Comparison of ENCODE assay signal across 8 cellular contexts in genomic region chr2:20429528-20429927, GRCh38. TPM values are rescaled to one million over a fixed set of nuclear protein-coding genes. Genes with fewer than 3 reads are reported as not detected.
A peak's percentile ranks its signal among the peaks of the same experiment; 100 is the strongest.
DNase-seq lines count a peak whose midpoint lies in the region; ATAC-seq and TF ChIP-seq lines count a peak whose summit lies in the region.

No MANE protein-coding gene starts in this region.

- H3K4me3 ChIP-seq in BLaER1 treated with 17β-estradiol and CSF1 and Interleukin-3, amounts not matched to agents 10 nM and 100 nM = 0 out of 20 replicates have a peak overlapping the region, but pooled peaks of 2 of the 10 experiments have one; percentile 8 to 12

- no peaks in the 10 kb centered on the region for H3K9me3 ChIP-seq in BLaER1 treated with 17β-estradiol and CSF1 and Interleukin-3, amounts not matched to agents 10 nM and 100 nM (replicated peaks in 1 of 11)

- CTCF ChIA-PET in T-cell (lab: Charles Lee) = no interaction called here

- POLR2A ChIA-PET in T-cell (lab: Charles Lee) = no interaction called here

- H3K4me1 ChIP-seq in BLaER1 treated with 17β-estradiol and CSF1 and Interleukin-3, amounts not matched to agents 10 nM and 100 nM = peaks cover 17 to 97% (median 36%) of the 10 kb centered on the region in 10 experiments

- H3K4me1 Mint-ChIP-seq in osteocyte (ENCODE audit: unreplicated experiment) = peaks cover 16% of the 10 kb centered on the region
- peaks cover 10 to 18% (median 14%) of the 10 kb centered on the region in 3 donors for H3K4me1 Mint-ChIP-seq in T-cell

- peak; percentile 68 for ATAC-seq in GM21367 (IDR thresholded peaks at IDR 0.05; ENCODE audit: unreplicated experiment)
- ATAC-seq in HG03457 (IDR thresholded peaks at IDR 0.05; ENCODE audit: unreplicated experiment) = peak; percentile 51
- peak; percentile 79 for ATAC-seq in Right ventricle myocardium superior (ENCODE audit: poor library complexity)
- no peak for ATAC-seq in T-cell (replicated peaks in 1 of 4)

- intact Hi-C loops in Right ventricle myocardium superior (cut with DNase I) = no loop called here

- H3K36me3 Mint-ChIP-seq in osteocyte (ENCODE audit: unreplicated experiment) = no peaks in the 10 kb centered on the region
- H3K36me3 Mint-ChIP-seq in T-cell = no peaks in the 10 kb centered on the region

- H3K9ac ChIP-seq in BLaER1 treated with 17β-estradiol and CSF1 and Interleukin-3, amounts not matched to agents 10 nM and 100 nM = peak overlapping the region in 3 of 11 experiments; percentile 53 to 66 (median 55); a peak in 6 of 22 replicates

- H3K27me3 ChIP-seq in BLaER1 treated with 17β-estradiol and CSF1 and Interleukin-3, amounts not matched to agents 10 nM and 100 nM = no peaks in the 10 kb centered on the region

- H4K20me1 ChIP-seq in BLaER1 treated with 17β-estradiol and CSF1 and Interleukin-3, amounts not matched to agents 10 nM and 100 nM = no peaks in the 10 kb centered on the region

- H3K36me3 ChIP-seq in BLaER1 treated with 17β-estradiol and CSF1 and Interleukin-3, amounts not matched to agents 10 nM and 100 nM = no peaks in the 10 kb centered on the region

- no peak for TF ChIP-seq CTCF in osteocyte (IDR thresholded peaks at IDR 0.05)

- H3K27ac Mint-ChIP-seq in osteocyte (ENCODE audit: unreplicated experiment) (no peak overlapping the region), T-cell (no peak overlapping the region)

- H3K27ac ChIP-seq in BLaER1 treated with 17β-estradiol and CSF1 and Interleukin-3, amounts not matched to agents 10 nM and 100 nM = peak overlapping the region in 5 of 11 experiments; percentile 46 to 93 (median 72); a peak in 10 of 22 replicates

- peak overlapping the region in 6 of 11 experiments; percentile 6 to 93 (median 78); a peak in 10 of 22 replicates for H3K4me2 ChIP-seq in BLaER1 treated with 17β-estradiol and CSF1 and Interleukin-3, amounts not matched to agents 10 nM and 100 nM

- H3K4me3 Mint-ChIP-seq in osteocyte (ENCODE audit: unreplicated experiment) = no peak overlapping the region
- no peak overlapping the region for H3K4me3 Mint-ChIP-seq in T-cell

- peaks cover 2% of the 10 kb centered on the region for H3K27me3 Mint-ChIP-seq in osteocyte (ENCODE audit: unreplicated experiment)
- H3K27me3 Mint-ChIP-seq in T-cell = peaks cover 0 to 8% of the 10 kb centered on the region in 2 donors

- DNase-seq in Right ventricle myocardium superior (peak; percentile 57), osteocyte (ENCODE audit: extremely low spot score, unreplicated experiment) (no peak), T-cell (no peak), NCI-H526 treated with DMSO at 0.1 percent for 48 hours (lab: John Stamatoyannopoulos, UW) (no peak)
- DNase-seq in stimulated activated CD4-positive, alpha-beta T cell treated with anti-CD3 and anti-CD28 coated beads, Interleukin-4, amount 100 ng/mL, for 24 hours = no peak

- H3K9me3 Mint-ChIP-seq in osteocyte (ENCODE audit: unreplicated experiment) (no peaks in the 10 kb centered on the region), T-cell (no peaks in the 10 kb centered on the region)

RNA-seq across cellular contexts. Expression of gene RHOB, which starts 17.3 kb away (rescaled TPM):
- total RNA-seq in Right ventricle myocardium superior = 199 TPM
- 141 and 160 TPM in 2 replicates for total RNA-seq in osteocyte
- 10 to 100 TPM; 11.4 to 42.4 (median 14.7) TPM for total RNA-seq in T-cell

Comparison
In these comparisons a context has a peak if more than half of its experiments do, and no peak if none do; other contexts are left out.
1. ATAC-seq: peak in GM21367 (single experiment), HG03457 (single experiment) and Right ventricle myocardium superior (single experiment); none in T-cell (0 of 4).